ENCODE assay signal across 1 cellular context in the genomic region with DNA sequence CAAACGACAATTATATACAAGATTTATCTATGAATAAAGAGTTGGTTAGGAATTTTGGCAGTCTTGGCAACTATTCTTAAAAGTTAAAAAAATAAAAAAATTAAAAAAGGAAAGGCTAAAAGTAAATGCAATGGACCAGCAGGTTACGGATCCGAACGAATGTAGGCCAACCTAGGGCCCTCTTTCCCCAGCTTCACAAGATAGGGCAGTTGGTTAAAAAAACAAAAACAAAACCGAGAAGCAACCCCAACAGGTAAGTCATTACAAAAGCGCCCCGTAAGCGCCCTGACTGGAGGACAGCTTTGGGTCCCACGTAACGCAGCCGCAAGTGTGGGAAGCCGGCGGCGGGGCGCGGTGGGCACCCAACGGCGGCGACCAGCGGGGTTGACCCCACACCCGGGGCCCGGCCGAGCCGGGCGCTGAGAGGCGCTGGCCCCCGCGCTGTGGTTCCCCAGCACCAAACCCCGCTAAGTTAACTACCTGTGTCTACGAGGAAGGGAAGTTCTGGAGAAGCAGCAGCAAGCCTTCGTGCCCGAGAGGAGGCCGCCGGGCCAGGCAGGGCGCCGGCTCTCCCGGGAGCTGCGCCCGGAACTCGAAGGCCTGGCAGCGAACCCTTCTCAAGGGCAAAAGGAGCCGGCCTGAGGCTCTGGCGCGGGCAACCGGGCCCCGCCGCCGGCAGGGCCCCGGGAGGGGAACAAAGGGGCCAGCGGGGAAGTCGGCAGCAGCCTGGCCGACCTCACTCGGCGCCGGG.
A peak's percentile ranks its signal among the peaks of the same experiment; 100 is the strongest.
TF ChIP-seq lines count a peak whose summit lies in the region.

No MANE protein-coding gene starts in this region.

TF ChIP-seq in HepG2, 621 proteins besides CTCF, POLR2A, EP300 and RAD21 (continued from another document and continues in another):
- TF ChIP-seq ZNF20 (CRISPR knock-in tag; IDR thresholded peaks at IDR 0.05) (no peak), SOX13 (IDR thresholded peaks at IDR 0.05) (0 out of 2 replicates have a peak, but pooled peaks have one; percentile 8), SOX13 (CRISPR knock-in tag; conservative IDR thresholded peaks at IDR 0.05 in 1 of 2, IDR thresholded peaks at IDR 0.05 in 1 of 2) (no peak), ZNF549 (CRISPR knock-in tag; IDR thresholded peaks at IDR 0.05) (no peak), ZNF839 (CRISPR knock-in tag; IDR thresholded peaks at IDR 0.05; ENCODE audit: borderline replicate concordance) (no peak), GABPA (IDR thresholded peaks at IDR 0.05; ENCODE audit: low read depth, low read length) (no peak), GABPA (CRISPR knock-in tag; IDR thresholded peaks at IDR 0.05; ENCODE audit: low read depth) (no peak), NR2F6 (IDR thresholded peaks at IDR 0.05) (no peak), NR2F6 (CRISPR knock-in tag; IDR thresholded peaks at IDR 0.05) (no peak), SRY (CRISPR knock-in tag; IDR thresholded peaks at IDR 0.05) (no peak; the same call in 1 of the 2 replicates), ATF7 (IDR thresholded peaks at IDR 0.05) (no peak), ATF7 (CRISPR knock-in tag; IDR thresholded peaks at IDR 0.05) (no peak), PHF5A (CRISPR knock-in tag; IDR thresholded peaks at IDR 0.05; ENCODE audit: low read depth, unreplicated experiment) (no peak), MIER3 (CRISPR knock-in tag; IDR thresholded peaks at IDR 0.05; ENCODE audit: borderline replicate concordance) (no peak), ZNF253 (CRISPR knock-in tag; IDR thresholded peaks at IDR 0.05; ENCODE audit: borderline replicate concordance) (no peak), RBM22 (optimal IDR thresholded peaks at IDR 0.05; ENCODE audit: low read length) (peak; percentile 61), RXRB (CRISPR knock-in tag; IDR thresholded peaks at IDR 0.05; ENCODE audit: borderline replicate concordance) (no peak), ZNF383 (CRISPR knock-in tag; IDR thresholded peaks at IDR 0.05; ENCODE audit: borderline replicate concordance) (no peak), DR1 (CRISPR knock-in tag; IDR thresholded peaks at IDR 0.05) (no peak), BORCS8-MEF2B (CRISPR knock-in tag; IDR thresholded peaks at IDR 0.05) (no peak), ZFP62 (CRISPR knock-in tag; IDR thresholded peaks at IDR 0.05) (no peak), NPAS2 (CRISPR knock-in tag; IDR thresholded peaks at IDR 0.05; ENCODE audit: borderline replicate concordance) (no peak), KLF13 (CRISPR knock-in tag; IDR thresholded peaks at IDR 0.05) (no peak), MED1 (CRISPR knock-in tag; IDR thresholded peaks at IDR 0.05) (no peak), ZNF101 (CRISPR knock-in tag; IDR thresholded peaks at IDR 0.05; ENCODE audit: borderline replicate concordance, low read depth) (0 out of 2 replicates have a peak, but pooled peaks have one; percentile 5), EZH2 (conservative IDR thresholded peaks at IDR 0.05; ENCODE audit: low read depth, low read length) (no peak), NFIB (CRISPR knock-in tag; IDR thresholded peaks at IDR 0.05; ENCODE audit: borderline replicate concordance) (no peak), ARNT (IDR thresholded peaks at IDR 0.05) (no peak), FOSL2 (CRISPR knock-in tag; IDR thresholded peaks at IDR 0.05) (no peak), ZNF207 (IDR thresholded peaks at IDR 0.05; ENCODE audit: borderline replicate concordance) (no peak), PAX8 (CRISPR knock-in tag; IDR thresholded peaks at IDR 0.05; ENCODE audit: borderline replicate concordance) (no peak), ZNF143 (CRISPR knock-in tag; IDR thresholded peaks at IDR 0.05) (no peak), MAFG (CRISPR knock-in tag; IDR thresholded peaks at IDR 0.05) (no peak), MEIS1 (CRISPR knock-in tag; IDR thresholded peaks at IDR 0.05; ENCODE audit: borderline replicate concordance) (0 out of 2 replicates have a peak, but pooled peaks have one; percentile 15), CENPX (CRISPR knock-in tag; IDR thresholded peaks at IDR 0.05) (no peak), IRX3 (CRISPR knock-in tag; IDR thresholded peaks at IDR 0.05; ENCODE audit: borderline replicate concordance, low read depth) (no peak), KDM2A (CRISPR knock-in tag; IDR thresholded peaks at IDR 0.05; ENCODE audit: borderline replicate concordance, low read depth) (no peak), RARA (CRISPR knock-in tag; IDR thresholded peaks at IDR 0.05) (no peak), ERF (CRISPR knock-in tag; IDR thresholded peaks at IDR 0.05) (no peak), CBX2 (IDR thresholded peaks at IDR 0.05; ENCODE audit: low read depth, low read length) (0 out of 2 replicates have a peak, but pooled peaks have one; percentile 65), CBX2 (CRISPR knock-in tag; IDR thresholded peaks at IDR 0.05; ENCODE audit: low read depth) (no peak), ZMAT3 (CRISPR knock-in tag; conservative IDR thresholded peaks at IDR 0.05) (0 out of 2 replicates have a peak, but pooled peaks have one; percentile 7)
- TF ChIP-seq, protein P1, sequence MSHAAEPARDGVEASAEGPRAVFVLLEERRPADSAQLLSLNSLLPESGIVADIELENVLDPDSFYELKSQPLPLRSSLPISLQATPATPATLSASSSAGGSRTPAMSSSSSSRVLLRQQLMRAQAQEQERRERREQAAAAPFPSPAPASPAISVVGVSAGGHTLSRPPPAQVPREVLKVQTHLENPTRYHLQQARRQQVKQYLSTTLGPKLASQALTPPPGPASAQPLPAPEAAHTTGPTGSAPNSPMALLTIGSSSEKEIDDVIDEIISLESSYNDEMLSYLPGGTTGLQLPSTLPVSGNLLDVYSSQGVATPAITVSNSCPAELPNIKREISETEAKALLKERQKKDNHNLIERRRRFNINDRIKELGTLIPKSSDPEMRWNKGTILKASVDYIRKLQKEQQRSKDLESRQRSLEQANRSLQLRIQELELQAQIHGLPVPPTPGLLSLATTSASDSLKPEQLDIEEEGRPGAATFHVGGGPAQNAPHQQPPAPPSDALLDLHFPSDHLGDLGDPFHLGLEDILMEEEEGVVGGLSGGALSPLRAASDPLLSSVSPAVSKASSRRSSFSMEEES (CRISPR knock-in tag; IDR thresholded peaks at IDR 0.05) = no peak
- TF ChIP-seq, protein P2, sequence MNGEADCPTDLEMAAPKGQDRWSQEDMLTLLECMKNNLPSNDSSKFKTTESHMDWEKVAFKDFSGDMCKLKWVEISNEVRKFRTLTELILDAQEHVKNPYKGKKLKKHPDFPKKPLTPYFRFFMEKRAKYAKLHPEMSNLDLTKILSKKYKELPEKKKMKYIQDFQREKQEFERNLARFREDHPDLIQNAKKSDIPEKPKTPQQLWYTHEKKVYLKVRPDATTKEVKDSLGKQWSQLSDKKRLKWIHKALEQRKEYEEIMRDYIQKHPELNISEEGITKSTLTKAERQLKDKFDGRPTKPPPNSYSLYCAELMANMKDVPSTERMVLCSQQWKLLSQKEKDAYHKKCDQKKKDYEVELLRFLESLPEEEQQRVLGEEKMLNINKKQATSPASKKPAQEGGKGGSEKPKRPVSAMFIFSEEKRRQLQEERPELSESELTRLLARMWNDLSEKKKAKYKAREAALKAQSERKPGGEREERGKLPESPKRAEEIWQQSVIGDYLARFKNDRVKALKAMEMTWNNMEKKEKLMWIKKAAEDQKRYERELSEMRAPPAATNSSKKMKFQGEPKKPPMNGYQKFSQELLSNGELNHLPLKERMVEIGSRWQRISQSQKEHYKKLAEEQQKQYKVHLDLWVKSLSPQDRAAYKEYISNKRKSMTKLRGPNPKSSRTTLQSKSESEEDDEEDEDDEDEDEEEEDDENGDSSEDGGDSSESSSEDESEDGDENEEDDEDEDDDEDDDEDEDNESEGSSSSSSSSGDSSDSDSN (CRISPR knock-in tag; IDR thresholded peaks at IDR 0.05) = 0 out of 2 replicates have a peak, but pooled peaks have one; percentile 23
- TF ChIP-seq, protein P3, sequence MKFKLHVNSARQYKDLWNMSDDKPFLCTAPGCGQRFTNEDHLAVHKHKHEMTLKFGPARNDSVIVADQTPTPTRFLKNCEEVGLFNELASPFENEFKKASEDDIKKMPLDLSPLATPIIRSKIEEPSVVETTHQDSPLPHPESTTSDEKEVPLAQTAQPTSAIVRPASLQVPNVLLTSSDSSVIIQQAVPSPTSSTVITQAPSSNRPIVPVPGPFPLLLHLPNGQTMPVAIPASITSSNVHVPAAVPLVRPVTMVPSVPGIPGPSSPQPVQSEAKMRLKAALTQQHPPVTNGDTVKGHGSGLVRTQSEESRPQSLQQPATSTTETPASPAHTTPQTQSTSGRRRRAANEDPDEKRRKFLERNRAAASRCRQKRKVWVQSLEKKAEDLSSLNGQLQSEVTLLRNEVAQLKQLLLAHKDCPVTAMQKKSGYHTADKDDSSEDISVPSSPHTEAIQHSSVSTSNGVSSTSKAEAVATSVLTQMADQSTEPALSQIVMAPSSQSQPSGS (CRISPR knock-in tag; IDR thresholded peaks at IDR 0.05) = no peak
- TF ChIP-seq, protein P4, sequence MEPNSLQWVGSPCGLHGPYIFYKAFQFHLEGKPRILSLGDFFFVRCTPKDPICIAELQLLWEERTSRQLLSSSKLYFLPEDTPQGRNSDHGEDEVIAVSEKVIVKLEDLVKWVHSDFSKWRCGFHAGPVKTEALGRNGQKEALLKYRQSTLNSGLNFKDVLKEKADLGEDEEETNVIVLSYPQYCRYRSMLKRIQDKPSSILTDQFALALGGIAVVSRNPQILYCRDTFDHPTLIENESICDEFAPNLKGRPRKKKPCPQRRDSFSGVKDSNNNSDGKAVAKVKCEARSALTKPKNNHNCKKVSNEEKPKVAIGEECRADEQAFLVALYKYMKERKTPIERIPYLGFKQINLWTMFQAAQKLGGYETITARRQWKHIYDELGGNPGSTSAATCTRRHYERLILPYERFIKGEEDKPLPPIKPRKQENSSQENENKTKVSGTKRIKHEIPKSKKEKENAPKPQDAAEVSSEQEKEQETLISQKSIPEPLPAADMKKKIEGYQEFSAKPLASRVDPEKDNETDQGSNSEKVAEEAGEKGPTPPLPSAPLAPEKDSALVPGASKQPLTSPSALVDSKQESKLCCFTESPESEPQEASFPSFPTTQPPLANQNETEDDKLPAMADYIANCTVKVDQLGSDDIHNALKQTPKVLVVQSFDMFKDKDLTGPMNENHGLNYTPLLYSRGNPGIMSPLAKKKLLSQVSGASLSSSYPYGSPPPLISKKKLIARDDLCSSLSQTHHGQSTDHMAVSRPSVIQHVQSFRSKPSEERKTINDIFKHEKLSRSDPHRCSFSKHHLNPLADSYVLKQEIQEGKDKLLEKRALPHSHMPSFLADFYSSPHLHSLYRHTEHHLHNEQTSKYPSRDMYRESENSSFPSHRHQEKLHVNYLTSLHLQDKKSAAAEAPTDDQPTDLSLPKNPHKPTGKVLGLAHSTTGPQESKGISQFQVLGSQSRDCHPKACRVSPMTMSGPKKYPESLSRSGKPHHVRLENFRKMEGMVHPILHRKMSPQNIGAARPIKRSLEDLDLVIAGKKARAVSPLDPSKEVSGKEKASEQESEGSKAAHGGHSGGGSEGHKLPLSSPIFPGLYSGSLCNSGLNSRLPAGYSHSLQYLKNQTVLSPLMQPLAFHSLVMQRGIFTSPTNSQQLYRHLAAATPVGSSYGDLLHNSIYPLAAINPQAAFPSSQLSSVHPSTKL (CRISPR knock-in tag; IDR thresholded peaks at IDR 0.05) = no peak; the same call in 1 of the 2 replicates
- TF ChIP-seq, protein P5, sequence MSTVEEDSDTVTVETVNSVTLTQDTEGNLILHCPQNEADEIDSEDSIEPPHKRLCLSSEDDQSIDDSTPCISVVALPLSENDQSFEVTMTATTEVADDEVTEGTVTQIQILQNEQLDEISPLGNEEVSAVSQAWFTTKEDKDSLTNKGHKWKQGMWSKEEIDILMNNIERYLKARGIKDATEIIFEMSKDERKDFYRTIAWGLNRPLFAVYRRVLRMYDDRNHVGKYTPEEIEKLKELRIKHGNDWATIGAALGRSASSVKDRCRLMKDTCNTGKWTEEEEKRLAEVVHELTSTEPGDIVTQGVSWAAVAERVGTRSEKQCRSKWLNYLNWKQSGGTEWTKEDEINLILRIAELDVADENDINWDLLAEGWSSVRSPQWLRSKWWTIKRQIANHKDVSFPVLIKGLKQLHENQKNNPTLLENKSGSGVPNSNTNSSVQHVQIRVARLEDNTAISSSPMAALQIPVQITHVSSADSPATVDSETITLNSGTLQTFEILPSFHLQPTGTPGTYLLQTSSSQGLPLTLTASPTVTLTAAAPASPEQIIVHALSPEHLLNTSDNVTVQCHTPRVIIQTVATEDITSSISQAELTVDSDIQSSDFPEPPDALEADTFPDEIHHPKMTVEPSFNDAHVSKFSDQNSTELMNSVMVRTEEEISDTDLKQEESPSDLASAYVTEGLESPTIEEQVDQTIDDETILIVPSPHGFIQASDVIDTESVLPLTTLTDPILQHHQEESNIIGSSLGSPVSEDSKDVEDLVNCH (CRISPR knock-in tag; IDR thresholded peaks at IDR 0.05) = no peak
- TF ChIP-seq, protein P6, sequence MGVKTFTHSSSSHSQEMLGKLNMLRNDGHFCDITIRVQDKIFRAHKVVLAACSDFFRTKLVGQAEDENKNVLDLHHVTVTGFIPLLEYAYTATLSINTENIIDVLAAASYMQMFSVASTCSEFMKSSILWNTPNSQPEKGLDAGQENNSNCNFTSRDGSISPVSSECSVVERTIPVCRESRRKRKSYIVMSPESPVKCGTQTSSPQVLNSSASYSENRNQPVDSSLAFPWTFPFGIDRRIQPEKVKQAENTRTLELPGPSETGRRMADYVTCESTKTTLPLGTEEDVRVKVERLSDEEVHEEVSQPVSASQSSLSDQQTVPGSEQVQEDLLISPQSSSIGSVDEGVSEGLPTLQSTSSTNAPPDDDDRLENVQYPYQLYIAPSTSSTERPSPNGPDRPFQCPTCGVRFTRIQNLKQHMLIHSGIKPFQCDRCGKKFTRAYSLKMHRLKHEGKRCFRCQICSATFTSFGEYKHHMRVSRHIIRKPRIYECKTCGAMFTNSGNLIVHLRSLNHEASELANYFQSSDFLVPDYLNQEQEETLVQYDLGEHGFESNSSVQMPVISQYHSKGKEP (CRISPR knock-in tag; IDR thresholded peaks at IDR 0.05) = peak; percentile 66; the same call in 1 of the 2 replicates
- TF ChIP-seq, protein P7, sequence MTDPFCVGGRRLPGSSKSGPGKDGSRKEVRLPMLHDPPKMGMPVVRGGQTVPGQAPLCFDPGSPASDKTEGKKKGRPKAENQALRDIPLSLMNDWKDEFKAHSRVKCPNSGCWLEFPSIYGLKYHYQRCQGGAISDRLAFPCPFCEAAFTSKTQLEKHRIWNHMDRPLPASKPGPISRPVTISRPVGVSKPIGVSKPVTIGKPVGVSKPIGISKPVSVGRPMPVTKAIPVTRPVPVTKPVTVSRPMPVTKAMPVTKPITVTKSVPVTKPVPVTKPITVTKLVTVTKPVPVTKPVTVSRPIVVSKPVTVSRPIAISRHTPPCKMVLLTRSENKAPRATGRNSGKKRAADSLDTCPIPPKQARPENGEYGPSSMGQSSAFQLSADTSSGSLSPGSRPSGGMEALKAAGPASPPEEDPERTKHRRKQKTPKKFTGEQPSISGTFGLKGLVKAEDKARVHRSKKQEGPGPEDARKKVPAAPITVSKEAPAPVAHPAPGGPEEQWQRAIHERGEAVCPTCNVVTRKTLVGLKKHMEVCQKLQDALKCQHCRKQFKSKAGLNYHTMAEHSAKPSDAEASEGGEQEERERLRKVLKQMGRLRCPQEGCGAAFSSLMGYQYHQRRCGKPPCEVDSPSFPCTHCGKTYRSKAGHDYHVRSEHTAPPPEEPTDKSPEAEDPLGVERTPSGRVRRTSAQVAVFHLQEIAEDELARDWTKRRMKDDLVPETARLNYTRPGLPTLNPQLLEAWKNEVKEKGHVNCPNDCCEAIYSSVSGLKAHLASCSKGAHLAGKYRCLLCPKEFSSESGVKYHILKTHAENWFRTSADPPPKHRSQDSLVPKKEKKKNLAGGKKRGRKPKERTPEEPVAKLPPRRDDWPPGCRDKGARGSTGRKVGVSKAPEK (CRISPR knock-in tag; IDR thresholded peaks at IDR 0.05; ENCODE audit: borderline replicate concordance) = no peak
- TF ChIP-seq, protein P8, sequence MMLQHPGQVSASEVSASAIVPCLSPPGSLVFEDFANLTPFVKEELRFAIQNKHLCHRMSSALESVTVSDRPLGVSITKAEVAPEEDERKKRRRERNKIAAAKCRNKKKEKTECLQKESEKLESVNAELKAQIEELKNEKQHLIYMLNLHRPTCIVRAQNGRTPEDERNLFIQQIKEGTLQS (CRISPR knock-in tag; IDR thresholded peaks at IDR 0.05) = 0 out of 2 replicates have a peak, but pooled peaks have one; percentile 48
